Comparison of ENCODE assay signal across 8 cellular contexts in genomic region chr3:124730129-124730919, GRCh38. TPM values are rescaled to one million over a fixed set of nuclear protein-coding genes. Genes with fewer than 3 reads are reported as not detected.
DNase-seq lines count a peak whose midpoint lies in the region; TF ChIP-seq lines count a peak whose summit lies in the region.

UMPS (plus strand) TSS chr3:124730452; CDS start chr3:124730472, 20 bp downstream.

- no peak within 1 kb of the TSS for H2BK15ac ChIP-seq in H9 (ENCODE audit: low read depth, low read length)

- H3K4me1 ChIP-seq in ES-I3 (ENCODE audit: insufficient read depth, low read length) (peaks cover 10% of the 10 kb centered on the region), H9 (ENCODE audit: insufficient read depth, low read length) (no peaks in the 10 kb centered on the region), MM.1S (ENCODE audit: low read length) (0 out of 2 replicates have a peak, but pooled peaks cover 5% of the 10 kb centered on the region), neuron (ENCODE audit: insufficient read depth, low read length) (peaks cover 14% of the 10 kb centered on the region), subcutaneous abdominal adipose tissue (ENCODE audit: control insufficient read depth in 5 of 5, insufficient read depth in 5 of 5, low read length in 5 of 5) (peaks cover 0 to 28% (median 23%) of the 10 kb centered on the region in 5 donors)

- peaks cover 22% of the 10 kb centered on the region for H3K79me2 ChIP-seq in H9 (ENCODE audit: insufficient read depth, low read length)
- H3K79me2 ChIP-seq in MM.1S (ENCODE audit: low read length), result peaks cover 47% of the 10 kb centered on the region

- H3K4me3 ChIP-seq in MM.1S (ENCODE audit: low read length), result peak within 1 kb of the TSS; percentile 96
- H3K4me3 ChIP-seq in neuron (ENCODE audit: low read length), result peak within 1 kb of the TSS; percentile 59
- H3K4me3 ChIP-seq in subcutaneous abdominal adipose tissue (ENCODE audit: low read depth in 1 of 5, low read length in 5 of 5), result peak within 1 kb of the TSS; percentile 77 to 100 (median 99)

- H2AFZ ChIP-seq in H9 (ENCODE audit: low read length), result peak within 1 kb of the TSS; percentile 97
- peak within 1 kb of the TSS; percentile 77 for H2AFZ ChIP-seq in MM.1S (ENCODE audit: low read length)
- peak within 1 kb of the TSS; percentile 51 for H2AFZ ChIP-seq in neuron (ENCODE audit: low read depth, low read length)

- H2BK12ac ChIP-seq in H9 (ENCODE audit: insufficient read length, low read depth, low read length), result no peak within 1 kb of the TSS

- H3K27me3 ChIP-seq in H9 (ENCODE audit: insufficient read depth, low read length) (no peaks in the 10 kb centered on the region), MM.1S (replicated peaks; ENCODE audit: insufficient read depth, low read length) (no peaks in the 10 kb centered on the region), neuron (ENCODE audit: insufficient read depth, low read length) (no peaks in the 10 kb centered on the region), subcutaneous abdominal adipose tissue (ENCODE audit: control insufficient read depth in 5 of 5, insufficient read depth in 4 of 5, low read length in 5 of 5) (peaks cover 0 to 4% (median under 1%) of the 10 kb centered on the region in 5 donors)

- H4K91ac ChIP-seq in H9 (ENCODE audit: insufficient read length, low read depth, low read length), result peak within 1 kb of the TSS; percentile 8

- H3K79me1 ChIP-seq in H9 (ENCODE audit: insufficient read depth, low read depth, low read length, poor library complexity, severe bottlenecking), result peaks cover 9% of the 10 kb centered on the region

- H3K23me2 ChIP-seq in H9 (ENCODE audit: insufficient read length, low read depth, low read length, poor library complexity, severe bottlenecking), result peaks cover 2% of the 10 kb centered on the region

- no peak within 1 kb of the TSS for H2BK20ac ChIP-seq in H9 (ENCODE audit: low read depth, low read length, poor library complexity, severe bottlenecking)

- H3K9me3 Mint-ChIP-seq in H9, result no peaks in the 10 kb centered on the region

- H3T11ph ChIP-seq in H9 (ENCODE audit: low read length), result peak within 1 kb of the TSS; percentile 67

- peaks cover 5 to 15% (median 9%) of the 10 kb centered on the region in 3 experiments; a peak in 6 of 7 replicates for H3K36me3 Mint-ChIP-seq in H9 (ENCODE audit: insufficient read depth in 1 of 3, low read depth in 3 of 3)

- peaks cover 34% of the 10 kb centered on the region for H3K27me3 Mint-ChIP-seq in H9 (ENCODE audit: low read depth)

- peak within 1 kb of the TSS; percentile 96 for H4K5ac ChIP-seq in H9 (ENCODE audit: insufficient read length, low read depth, low read length)

- H3K14ac ChIP-seq in H9 (ENCODE audit: insufficient read depth, low read length), result peak within 1 kb of the TSS; percentile 98

- no peaks in the 10 kb centered on the region for H3K9me3 ChIP-seq in ES-I3 (ENCODE audit: control insufficient read depth, insufficient read depth, low read length)
- no peaks in the 10 kb centered on the region for H3K9me3 ChIP-seq in H9 (ENCODE audit: control insufficient read depth, low read depth, low read length)
- no peaks in the 10 kb centered on the region for H3K9me3 ChIP-seq in MM.1S (replicated peaks; ENCODE audit: insufficient read depth, low read length)
- H3K9me3 ChIP-seq in neuron (ENCODE audit: low read length), result no peaks in the 10 kb centered on the region
- no peaks in the 10 kb centered on the region for H3K9me3 ChIP-seq in subcutaneous abdominal adipose tissue (ENCODE audit: control insufficient read depth in 5 of 5, low read length in 5 of 5)

- H3K27ac ChIP-seq in H9 (ENCODE audit: insufficient read length, low read depth, low read length), result no peak within 1 kb of the TSS
- H3K27ac ChIP-seq in MM.1S (ENCODE audit: low read length), result peak within 1 kb of the TSS; percentile 56; the same call in 1 of the 2 replicates
- H3K27ac ChIP-seq in subcutaneous abdominal adipose tissue (ENCODE audit: low read depth, low read length), result peak within 1 kb of the TSS; percentile 67

- H3K9ac ChIP-seq in ES-I3 (ENCODE audit: low read depth, low read length) (peak within 1 kb of the TSS; percentile 96), H9 (ENCODE audit: extremely low read depth, insufficient read length, low read length) (peak within 1 kb of the TSS; percentile 99), MM.1S (ENCODE audit: low read length) (peak within 1 kb of the TSS; percentile 94), subcutaneous abdominal adipose tissue (ENCODE audit: low read length in 5 of 5) (peak within 1 kb of the TSS; percentile 66 to 99 (median 97))

- H3K4me2 ChIP-seq in H9 (ENCODE audit: insufficient read depth, insufficient read length, low read length) (peak within 1 kb of the TSS; percentile 70), MM.1S (ENCODE audit: low read depth, low read length) (peak within 1 kb of the TSS; percentile 92)

- no peaks in the 10 kb centered on the region for H4K20me1 ChIP-seq in H9 (ENCODE audit: control insufficient read depth, insufficient read depth, insufficient read length)
- no peaks in the 10 kb centered on the region for H4K20me1 ChIP-seq in MM.1S (ENCODE audit: insufficient read depth, low read length)

- H3K27ac Mint-ChIP-seq in H9, result peak within 1 kb of the TSS; percentile 98 to 100 (median 99)

- peaks cover 12 to 22% of the 10 kb centered on the region in 2 experiments for H3K4me1 Mint-ChIP-seq in H9

- peak within 1 kb of the TSS; percentile 59 for H3K56ac ChIP-seq in H9 (ENCODE audit: insufficient read length, low read depth, low read length)

- peaks cover 3% of the 10 kb centered on the region; the same call in 1 of the 2 replicates for H3K36me3 ChIP-seq in ES-I3 (ENCODE audit: insufficient read depth, low read length)
- H3K36me3 ChIP-seq in MM.1S (replicated peaks; ENCODE audit: insufficient read depth, low read length), result no peaks in the 10 kb centered on the region
- peaks cover 9% of the 10 kb centered on the region for H3K36me3 ChIP-seq in neuron (ENCODE audit: insufficient read depth, low read length)
- peaks cover 0 to 8% (median 2%) of the 10 kb centered on the region in 5 donors for H3K36me3 ChIP-seq in subcutaneous abdominal adipose tissue (ENCODE audit: control insufficient read depth in 5 of 5, insufficient read depth in 5 of 5, low read length in 5 of 5)

- peak within 1 kb of the TSS; percentile 51 for H2BK5ac ChIP-seq in H9 (ENCODE audit: insufficient read length, low read length)

- H3K4me3 Mint-ChIP-seq in H9, result peak within 1 kb of the TSS; percentile 98 to 100

- H2BK120ac ChIP-seq in H9 (ENCODE audit: low read depth, low read length, poor library complexity, severe bottlenecking), result peak within 1 kb of the TSS; percentile 97

- no peak within 1 kb of the TSS for H2AK5ac ChIP-seq in H9 (ENCODE audit: insufficient read length, low read length)

- no CpG with 5 or more reads among the region's 44 CpGs for WGBS in H9 (ENCODE audit: extremely low coverage, insufficient read length, low lambda C conversion rate)

- peak within 1 kb of the TSS; percentile 61 for H3K4ac ChIP-seq in H9 (ENCODE audit: low read depth, low read length)

- H4K8ac ChIP-seq in H9 (replicated peaks; ENCODE audit: insufficient read length, low read depth, low read length), result peak within 1 kb of the TSS; percentile 43

- TF ChIP-seq CTCF in H9 (conservative IDR thresholded peaks at IDR 0.05) (no peak), MM.1S (IDR thresholded peaks at IDR 0.05; ENCODE audit: low read length) (no peak)

- peak within 1 kb of the TSS; percentile 98 for H3K18ac ChIP-seq in H9 (ENCODE audit: insufficient read length, low read depth, low read length)

- no peaks in the 10 kb centered on the region for H3K9me2 ChIP-seq in MM.1S (replicated peaks; ENCODE audit: insufficient read depth, low read length)

- no peak within 1 kb of the TSS for H3K23ac ChIP-seq in H9 (ENCODE audit: insufficient read length, low read depth, low read length)

- DNase-seq in H9, result peak; percentile 91
- DNase-seq in MM.1S, result peak; percentile 92
- DNase-seq in SHP77 treated with DMSO at 0.1 percent for 48 hours (lab: John Stamatoyannopoulos, UW), result peak; percentile 84
- DNase-seq in activated gamma-delta T cell treated with Interleukin-2 at 50 U/mL for 16 hours, result peak; percentile 89
- peak; percentile 68 for DNase-seq in foreskin melanocyte

- no peaks in the 10 kb centered on the region for H3F3A ChIP-seq in MM.1S (ENCODE audit: insufficient read depth, low read length)

RNA-seq across cellular contexts. Expression of gene UMPS, which starts in this region (rescaled TPM):
- total RNA-seq in H9 (2021), result 56.4 and 65.4 TPM in 2 replicates
